10 cellular contexts compared by ENCODE assay signal in the genomic region with DNA sequence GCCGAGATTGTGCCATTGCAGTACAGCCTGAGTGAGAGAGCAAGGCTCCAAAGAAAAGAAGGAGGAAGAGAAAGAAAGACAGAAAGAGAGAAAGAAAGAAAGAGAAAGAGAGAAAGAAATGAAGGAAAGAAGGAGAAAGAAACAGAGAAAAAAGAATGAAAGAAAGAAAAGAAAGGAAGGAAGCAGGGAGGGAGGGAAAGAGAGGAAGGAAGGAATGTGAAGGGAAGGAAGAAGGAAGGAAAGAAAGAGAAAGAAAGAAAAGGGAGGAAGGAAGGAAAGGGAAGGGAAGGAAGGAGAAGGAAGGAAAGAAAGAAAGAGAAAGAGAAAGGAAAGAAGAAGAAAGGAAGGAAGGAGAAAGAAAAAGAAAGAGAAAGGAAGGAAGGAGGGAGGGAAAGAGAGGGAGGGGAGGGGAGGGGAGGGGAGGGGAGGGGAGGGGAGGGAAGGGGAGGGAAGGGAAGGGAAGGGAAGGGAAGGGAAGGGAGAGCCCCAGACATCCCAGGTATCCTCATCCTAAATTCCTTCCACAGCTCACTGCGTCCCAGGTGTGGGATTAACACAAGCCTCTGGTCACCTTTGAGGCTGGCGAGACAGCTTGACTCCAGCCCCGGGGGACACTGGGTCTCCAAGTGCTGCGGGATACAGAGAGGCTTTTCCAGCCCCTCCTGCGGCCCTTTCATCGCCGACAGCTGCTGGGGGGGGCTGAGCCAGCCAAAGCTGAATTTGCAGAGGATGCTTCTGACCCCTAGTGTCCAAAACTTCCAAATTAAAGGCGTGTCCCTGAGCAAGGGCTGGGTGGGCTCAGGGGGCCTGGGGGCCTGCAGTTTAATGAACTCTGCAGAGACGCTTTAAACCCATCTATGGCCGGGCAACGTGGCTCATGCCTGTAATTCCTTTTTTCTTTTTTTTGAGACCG. TPM values are rescaled to one million over a fixed set of nuclear protein-coding genes. Genes with fewer than 3 reads are reported as not detected.
DNase-seq lines count a peak whose midpoint lies in the region; ATAC-seq, FAIRE-seq and TF ChIP-seq lines count a peak whose summit lies in the region.
"Had no signal": no experiment of that assay in that cellular context is flagged by ENCODE, and none has a peak within 500 bp of the region (broad histone marks: within the 10 kb centered on the region; RNA-seq: fewer than 3 reads in every experiment).

No MANE protein-coding gene starts in this region.

- WGBS in A549 (ENCODE audit: missing lambda C conversion rate), result 28% methylated on average over 13 of the region's 13 CpGs

- POLR2A ChIA-PET in A549 (lab: Yijun Ruan, JAX), result no interaction called here

- no peaks in the 10 kb centered on the region for H4K20me1 ChIP-seq in DOHH2 (ENCODE audit: control insufficient read depth, insufficient read depth, low read depth, low read length)

- H3F3A ChIP-seq in DOHH2 (ENCODE audit: control insufficient read depth, insufficient read depth), result 0 out of 2 replicates have a peak, but pooled peaks cover 2% of the 10 kb centered on the region

- TF ChIP-seq CTCF in A549 (IDR thresholded peaks at IDR 0.05) (peak; percentile 54), DOHH2 (IDR thresholded peaks at IDR 0.05; ENCODE audit: low read depth, low read length, poor library complexity, severe bottlenecking) (peak; percentile 41), foreskin fibroblast (IDR thresholded peaks at IDR 0.05; ENCODE audit: low read depth, low read length) (peak; percentile 22), omental fat pad (IDR thresholded peaks at IDR 0.05) (no peak)

- H3K36me3 ChIP-seq in DOHH2 (ENCODE audit: control insufficient read depth, low read length), result no peaks in the 10 kb centered on the region
- H3K36me3 ChIP-seq: thyroid gland had no signal

- CTCF ChIA-PET in A549 (lab: Yijun Ruan, JAX), result no interaction called here

- peak overlapping the region in 1 of 2 experiments; percentile 76; a peak in 3 of 6 replicates for H3K27ac ChIP-seq in A549
- H3K27ac ChIP-seq in DOHH2 (ENCODE audit: low read depth, low read length), result no peak overlapping the region
- H3K27ac ChIP-seq: thyroid gland had no signal

- no peaks in the 10 kb centered on the region for H3K79me2 ChIP-seq in DOHH2 (ENCODE audit: control insufficient read depth, low read length)

- H3K4me2 ChIP-seq in A549, result peak overlapping the region; percentile 58
- no peak overlapping the region; the same call in 1 of the 2 replicates for H3K4me2 ChIP-seq in DOHH2 (ENCODE audit: low read length)

- H3K9me3 ChIP-seq in A549, result no peaks in the 10 kb centered on the region
- H3K9me3 ChIP-seq in DOHH2 (ENCODE audit: control insufficient read depth, insufficient read depth, low read length), result no peaks in the 10 kb centered on the region
- H3K9me3 ChIP-seq: thyroid gland had no signal

- DNase-seq in A549 (ENCODE audit: low read depth in 1 of 2, low spot score in 1 of 2), result peak; percentile 31 to 56
- DNase-seq in NCI-H460 (ENCODE audit: extremely low read depth, low read depth), result peak; percentile 42
- DNase-seq in foreskin fibroblast, result no peak
- no peak for DNase-seq in NCI-H1436 (lab: John Stamatoyannopoulos, UW)
- no peak for DNase-seq in omental fat pad (ENCODE audit: low spot score)

- H3K4me3 ChIP-seq in A549 (no peak overlapping the region), DOHH2 (ENCODE audit: low read length) (no peak overlapping the region), foreskin fibroblast (ENCODE audit: low read depth in 1 of 2, low read length in 2 of 2) (no peak overlapping the region)
- H3K4me3 ChIP-seq: thyroid gland had no signal

- H3K4me1 ChIP-seq in A549 (peaks cover 20% of the 10 kb centered on the region), DOHH2 (ENCODE audit: control insufficient read depth, low read length) (peaks cover 44% of the 10 kb centered on the region)

- peak; percentile 71 to 75 for TF ChIP-seq RAD21 in A549 (conservative IDR thresholded peaks at IDR 0.05 in 1 of 2, IDR thresholded peaks at IDR 0.05 in 1 of 2)

- no peak for TF ChIP-seq POLR2A in A549 (IDR thresholded peaks at IDR 0.05; ENCODE audit: low read length)

- ATAC-seq in A549 (peak; percentile 51 to 52; a peak in 4 of 6 replicates), HG03354 (IDR thresholded peaks at IDR 0.05; ENCODE audit: poor library complexity, severe bottlenecking, unreplicated experiment) (no peak), HG03439 (IDR thresholded peaks at IDR 0.05; ENCODE audit: unreplicated experiment) (no peak), omental fat pad (ENCODE audit: low FRiP score) (no peak)

- no peaks in the 10 kb centered on the region for H3K9me2 ChIP-seq in DOHH2 (replicated peaks; ENCODE audit: control insufficient read depth, low read length)

- TF ChIP-seq EP300 in A549 (IDR thresholded peaks at IDR 0.05), result no peak

- FAIRE-seq in A549 (lab: Jason Lieb, UNC), result no peak

- H3K27me3 ChIP-seq in DOHH2 (ENCODE audit: control insufficient read depth, low read length), result no peaks in the 10 kb centered on the region
- H3K27me3 ChIP-seq: thyroid gland had no signal

TF ChIP-seq in A549, 52 proteins besides CTCF, POLR2A, EP300 and RAD21:
- TF ChIP-seq, protein P1, sequence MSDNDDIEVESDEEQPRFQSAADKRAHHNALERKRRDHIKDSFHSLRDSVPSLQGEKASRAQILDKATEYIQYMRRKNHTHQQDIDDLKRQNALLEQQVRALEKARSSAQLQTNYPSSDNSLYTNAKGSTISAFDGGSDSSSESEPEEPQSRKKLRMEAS (IDR thresholded peaks at IDR 0.05), result no peak
- TF ChIP-seq SMC3 (IDR thresholded peaks at IDR 0.05), result peak; percentile 47
TF ChIP-seq in A549: peak in this region for 1.

RNA-seq across cellular contexts. Expression of a gene that starts 24.2 kb away (rescaled TPM):
- polyA plus RNA-seq in A549 (2011; rRNA removed) (6.3 and 6.8 TPM in 2 replicates), A549 (2017; fragmentation: RNase III; extraction: RNeasy Plus Mini Kit Qiagen cat#74134 plus additional on column Dnase treatment) (3.8 to 4.8 TPM (median 4.4 TPM) in 3 replicates)
- polyA plus RNA-seq in A549 (2012; cell fraction: cytosol; rRNA removed), result 1.2 and 1.3 TPM in 2 replicates
- polyA plus RNA-seq in A549 (2012; cell fraction: nucleus; rRNA removed), result 1.3 and 2.0 TPM in 2 replicates
- 5.7 and 11.0 TPM in 2 replicates for polyA minus RNA-seq in A549 (2011; rRNA and poly(A)+ RNA removed)
- total RNA-seq in NCI-H460 (2014; rRNA removed; shearing (Covaris generic)), result 69.6 and 70.4 TPM in 2 replicates
- polyA plus RNA-seq in NCI-H460 (2014; cell fraction: nucleus; rRNA removed), result 32.0 and 38.1 TPM in 2 replicates
- total RNA-seq in omental fat pad, result 10 to 100 TPM; 10.3 to 82.9 (median 29.1) TPM
- total RNA-seq: fibroblast of lung had no signal
- polyA plus RNA-seq: fibroblast of lung had no signal

RNA-seq across cellular contexts. Expression of a gene that starts 32.0 kb away (rescaled TPM):
- polyA plus RNA-seq in A549 (2011; rRNA removed) (0.37 and 0.57 TPM in 2 replicates), A549 (2017; fragmentation: RNase III; extraction: RNeasy Plus Mini Kit Qiagen cat#74134 plus additional on column Dnase treatment) (0.07 to 0.25 TPM (median 0.08 TPM) in 3 replicates)
- 0.20 and 0.22 TPM in 2 replicates for polyA plus RNA-seq in A549 (2012; cell fraction: cytosol; rRNA removed)
- polyA plus RNA-seq in A549 (2012; cell fraction: nucleus; rRNA removed), result 0.42 and 0.47 TPM in 2 replicates
- polyA minus RNA-seq in A549 (2011; rRNA and poly(A)+ RNA removed), result 0.44 and 1.2 TPM in 2 replicates
- total RNA-seq in NCI-H460 (2014; rRNA removed; shearing (Covaris generic)), result 4.7 and 5.7 TPM in 2 replicates
- polyA plus RNA-seq in NCI-H460 (2014; cell fraction: nucleus; rRNA removed), result 0.78 and 0.82 TPM in 2 replicates
- 1 to 10 TPM in 1 of 4 donors, under 1 TPM in 3; 0.47 to 1.0 (median 0.61) TPM for total RNA-seq in omental fat pad
- total RNA-seq: fibroblast of lung, thyroid gland had no signal
- polyA plus RNA-seq: fibroblast of lung had no signal

Comparison
In these comparisons a context has a peak if more than half of its experiments do, and no peak if none do; other contexts are left out.
1. ATAC-seq: peak in A549 (2 of 2); none in HG03354 (single experiment), HG03439 (single experiment) and omental fat pad (single experiment).
2. DNase-seq: peak in A549 (2 of 2) and NCI-H460 (single experiment); none in foreskin fibroblast (0 of 2), NCI-H1436 (single experiment) and omental fat pad (single experiment).
3. CTCF ChIP-seq: peak in A549 (single experiment), DOHH2 (single experiment) and foreskin fibroblast (single experiment); none in omental fat pad (0 of 3).